ENCODE assay signal across 8 cellular contexts in the genomic region with DNA sequence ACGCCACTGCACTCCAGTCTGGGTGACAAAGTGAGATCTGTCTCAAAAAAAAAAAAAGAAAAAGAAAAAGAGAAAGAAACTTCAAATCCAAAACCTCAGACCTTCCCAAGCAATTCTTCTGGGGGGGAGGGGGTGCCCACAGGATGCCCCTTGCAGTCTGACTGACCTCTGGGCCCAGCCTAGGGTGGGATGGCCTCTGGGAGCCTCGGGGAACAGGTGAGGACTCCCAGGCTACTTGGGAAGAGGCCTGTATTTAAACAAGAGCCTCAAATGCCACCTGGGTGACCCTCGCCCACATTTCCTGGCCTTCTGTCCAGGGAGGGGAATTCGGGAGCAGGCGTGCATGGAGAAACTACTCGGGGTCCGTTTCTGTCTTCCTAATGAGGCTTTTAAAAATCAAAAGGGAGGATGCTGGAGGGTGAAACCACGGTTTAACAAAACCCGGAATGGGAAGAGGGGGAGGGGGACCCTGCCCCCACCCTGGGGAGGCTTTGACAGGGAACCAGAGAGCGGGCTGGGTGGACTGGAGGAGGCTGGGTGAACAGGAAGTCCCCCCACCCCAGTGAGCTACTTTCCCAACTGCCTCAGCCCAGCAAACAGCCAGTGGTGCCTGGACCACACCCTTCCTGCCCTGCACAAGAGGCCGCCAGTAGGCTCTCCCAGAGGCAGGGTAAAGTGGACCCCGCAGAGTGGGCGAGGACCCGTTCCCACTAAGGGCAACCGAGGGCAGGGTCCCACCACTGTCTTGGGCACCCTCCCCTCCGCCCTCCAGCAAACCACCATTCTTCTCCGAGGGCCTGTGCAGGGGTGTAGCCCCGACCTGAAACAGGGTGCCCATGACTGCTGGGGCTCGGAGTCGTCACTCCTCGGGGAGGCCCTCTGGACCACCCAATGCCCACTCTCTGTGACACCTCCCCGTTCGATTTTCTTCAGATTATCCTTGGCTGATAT. TPM values are rescaled to one million over a fixed set of nuclear protein-coding genes. Genes with fewer than 3 reads are reported as not detected.
DNase-seq lines count a peak whose midpoint lies in the region; ATAC-seq and TF ChIP-seq lines count a peak whose summit lies in the region.

No MANE protein-coding gene starts in this region.

- H3K36me3 ChIP-seq in upper lobe of left lung, result no peaks in the 10 kb centered on the region

- WGBS in upper lobe of left lung, 2 donors, result 30 to 32% methylated on average over 22 of the region's 23 CpGs

- H3K27ac ChIP-seq in upper lobe of left lung, result peak overlapping the region; percentile 88 to 95 (median 91)

- no peaks in the 10 kb centered on the region for H3K27me3 ChIP-seq in upper lobe of left lung

- DNase-seq in activated naive CD4-positive, alpha-beta T cell treated with Interleukin-2 at 50 U/mL for 16 hours, result peak; percentile 28
- no peak for DNase-seq in activated naive CD4-positive, alpha-beta T cell treated with anti-CD3 and anti-CD28 coated beads, Interleukin-2, amount 50 U/mL, for 16 hours
- peak; percentile 31 to 40 for DNase-seq in activated CD4-positive, alpha-beta T cell treated with anti-CD3 and anti-CD28 coated beads, Interleukin-2, amount 50 U/mL, for 48 hours
- DNase-seq in upper lobe of left lung (peak; percentile 55 to 63), NCI-H146 treated with DMSO at 0.1 percent for 48 hours (lab: John Stamatoyannopoulos, UW; ENCODE audit: unreplicated experiment) (no peak), HPDE6-E6E7 (ENCODE audit: extremely low spot score) (no peak)

- peak in 1 of 4 donors; percentile 48 for TF ChIP-seq POLR2A in upper lobe of left lung (IDR thresholded peaks at IDR 0.05)

- ATAC-seq in upper lobe of left lung (ENCODE audit: low FRiP score in 2 of 2) (peak; percentile 33 to 43), HG02588 (IDR thresholded peaks at IDR 0.05; ENCODE audit: unreplicated experiment) (no peak)

- H3K4me1 ChIP-seq in upper lobe of left lung, result peaks cover 32 to 44% (median 39%) of the 10 kb centered on the region in 4 donors

- peak overlapping the region; percentile 66; the same call in 1 of the 2 replicates for H3K4me3 ChIP-seq in iPS-18c (ENCODE audit: insufficient read depth, low read depth, low read length)
- peak overlapping the region in 3 of 4 donors; percentile 71 to 92 (median 91) for H3K4me3 ChIP-seq in upper lobe of left lung

- peak in 1 of 6 experiments; percentile 5 for TF ChIP-seq CTCF in upper lobe of left lung (IDR thresholded peaks at IDR 0.05)

- TF ChIP-seq EP300 in upper lobe of left lung (IDR thresholded peaks at IDR 0.05), result no peak

- no peaks in the 10 kb centered on the region for H3K9me3 ChIP-seq in iPS-18c (ENCODE audit: control insufficient read depth, insufficient read depth, low read length)
- no peaks in the 10 kb centered on the region for H3K9me3 ChIP-seq in upper lobe of left lung

RNA-seq across cellular contexts. Expression of a gene that starts 1.5 kb away (rescaled TPM):
- total RNA-seq in upper lobe of left lung, result 10 to 100 TPM; 16.0 to 53.0 (median 44.1) TPM

Comparison
In these comparisons a context has a peak if more than half of its experiments do, and no peak if none do; other contexts are left out.
1. DNase-seq: peak in activated naive CD4-positive, alpha-beta T cell treated with Interleukin-2 at 50 U/mL for 16 hours (single experiment), activated CD4-positive, alpha-beta T cell treated with anti-CD3 and anti-CD28 coated beads, Interleukin-2, amount 50 U/mL, for 48 hours (2 of 2) and upper lobe of left lung (2 of 2); none in activated naive CD4-positive, alpha-beta T cell treated with anti-CD3 and anti-CD28 coated beads, Interleukin-2, amount 50 U/mL, for 16 hours (single experiment), NCI-H146 treated with DMSO at 0.1 percent for 48 hours (single experiment) and HPDE6-E6E7 (single experiment).